In genomic region chr18:54726143-54726542, GRCh38 we compare ENCODE assay signal across 1 cellular context.
A peak's percentile ranks its signal among the peaks of the same experiment; 100 is the strongest.
TF ChIP-seq lines count a peak whose summit lies in the region.

No MANE protein-coding gene starts in this region.

TF ChIP-seq in HepG2, 621 proteins besides CTCF, POLR2A, EP300 and RAD21 (continued from another document):
- TF ChIP-seq MNT (IDR thresholded peaks at IDR 0.05): no peak
- TF ChIP-seq ZNF276 (CRISPR knock-in tag; IDR thresholded peaks at IDR 0.05; ENCODE audit: low read depth): no peak
- TF ChIP-seq SAP130 (CRISPR knock-in tag; IDR thresholded peaks at IDR 0.05; ENCODE audit: low read depth): no peak
- TF ChIP-seq ZNF556 (CRISPR knock-in tag; IDR thresholded peaks at IDR 0.05; ENCODE audit: borderline replicate concordance): no peak
- TF ChIP-seq ZNF782 (CRISPR knock-in tag; IDR thresholded peaks at IDR 0.05; ENCODE audit: borderline replicate concordance): no peak
- peak; percentile 84 for TF ChIP-seq ATF7 (IDR thresholded peaks at IDR 0.05)
- TF ChIP-seq ATF7 (CRISPR knock-in tag; IDR thresholded peaks at IDR 0.05): no peak
- TF ChIP-seq, protein P1, sequence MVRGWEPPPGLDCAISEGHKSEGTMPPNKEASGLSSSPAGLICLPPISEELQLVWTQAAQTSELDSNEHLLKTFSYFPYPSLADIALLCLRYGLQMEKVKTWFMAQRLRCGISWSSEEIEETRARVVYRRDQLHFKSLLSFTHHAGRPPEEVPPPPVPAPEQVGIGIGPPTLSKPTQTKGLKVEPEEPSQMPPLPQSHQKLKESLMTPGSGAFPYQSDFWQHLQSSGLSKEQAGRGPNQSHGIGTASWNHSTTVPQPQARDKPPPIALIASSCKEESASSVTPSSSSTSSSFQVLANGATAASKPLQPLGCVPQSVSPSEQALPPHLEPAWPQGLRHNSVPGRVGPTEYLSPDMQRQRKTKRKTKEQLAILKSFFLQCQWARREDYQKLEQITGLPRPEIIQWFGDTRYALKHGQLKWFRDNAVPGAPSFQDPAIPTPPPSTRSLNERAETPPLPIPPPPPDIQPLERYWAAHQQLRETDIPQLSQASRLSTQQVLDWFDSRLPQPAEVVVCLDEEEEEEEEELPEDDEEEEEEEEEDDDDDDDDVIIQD (CRISPR knock-in tag; IDR thresholded peaks at IDR 0.05; ENCODE audit: low read depth): no peak
- TF ChIP-seq, protein P2, sequence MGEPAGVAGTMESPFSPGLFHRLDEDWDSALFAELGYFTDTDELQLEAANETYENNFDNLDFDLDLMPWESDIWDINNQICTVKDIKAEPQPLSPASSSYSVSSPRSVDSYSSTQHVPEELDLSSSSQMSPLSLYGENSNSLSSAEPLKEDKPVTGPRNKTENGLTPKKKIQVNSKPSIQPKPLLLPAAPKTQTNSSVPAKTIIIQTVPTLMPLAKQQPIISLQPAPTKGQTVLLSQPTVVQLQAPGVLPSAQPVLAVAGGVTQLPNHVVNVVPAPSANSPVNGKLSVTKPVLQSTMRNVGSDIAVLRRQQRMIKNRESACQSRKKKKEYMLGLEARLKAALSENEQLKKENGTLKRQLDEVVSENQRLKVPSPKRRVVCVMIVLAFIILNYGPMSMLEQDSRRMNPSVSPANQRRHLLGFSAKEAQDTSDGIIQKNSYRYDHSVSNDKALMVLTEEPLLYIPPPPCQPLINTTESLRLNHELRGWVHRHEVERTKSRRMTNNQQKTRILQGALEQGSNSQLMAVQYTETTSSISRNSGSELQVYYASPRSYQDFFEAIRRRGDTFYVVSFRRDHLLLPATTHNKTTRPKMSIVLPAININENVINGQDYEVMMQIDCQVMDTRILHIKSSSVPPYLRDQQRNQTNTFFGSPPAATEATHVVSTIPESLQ (CRISPR knock-in tag; conservative IDR thresholded peaks at IDR 0.05): no peak
